ENCODE assay signal across 2 cellular contexts in the genomic region with DNA sequence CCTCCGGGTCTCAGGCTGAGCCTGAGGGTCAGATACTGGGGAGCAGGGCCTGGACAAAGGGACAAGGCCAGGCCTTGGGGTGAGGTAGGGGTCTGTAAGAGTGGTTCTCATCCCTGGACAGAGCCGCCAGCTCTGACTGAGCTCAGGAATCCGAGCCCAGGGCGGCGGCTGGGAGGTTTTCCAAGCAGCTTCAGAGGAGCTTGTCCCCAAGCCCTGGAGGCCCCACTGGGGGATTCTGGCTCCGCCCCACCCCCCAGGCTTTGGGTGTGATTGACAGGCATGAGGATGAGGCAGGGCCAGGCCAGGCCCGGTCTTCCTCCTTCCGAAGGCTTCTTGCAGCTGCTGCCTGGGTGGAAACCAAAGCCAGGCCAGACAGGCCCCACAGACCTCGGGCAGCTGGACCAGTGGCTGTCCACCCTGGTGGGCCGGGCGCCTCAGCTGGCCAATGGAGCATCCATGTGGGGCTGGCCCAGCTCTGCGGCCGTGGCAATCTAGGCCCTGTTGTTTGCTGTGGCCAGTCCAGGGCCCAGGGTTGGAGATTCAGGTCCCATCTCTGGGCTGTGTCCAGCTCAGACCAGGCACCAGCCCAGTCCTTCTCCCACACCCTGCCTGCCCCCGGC.
TF ChIP-seq lines count a peak whose summit lies in the region.

No MANE protein-coding gene starts in this region.

TF ChIP-seq in HEK293T, 16 proteins besides CTCF, POLR2A, EP300 and RAD21:
- TF ChIP-seq L3MBTL2 (conservative IDR thresholded peaks at IDR 0.05) (no peak), ARNT (IDR thresholded peaks at IDR 0.05) (no peak), ZNF384 (IDR thresholded peaks at IDR 0.05) (no peak), SP1 (IDR thresholded peaks at IDR 0.05) (no peak)
- TF ChIP-seq, protein P1, sequence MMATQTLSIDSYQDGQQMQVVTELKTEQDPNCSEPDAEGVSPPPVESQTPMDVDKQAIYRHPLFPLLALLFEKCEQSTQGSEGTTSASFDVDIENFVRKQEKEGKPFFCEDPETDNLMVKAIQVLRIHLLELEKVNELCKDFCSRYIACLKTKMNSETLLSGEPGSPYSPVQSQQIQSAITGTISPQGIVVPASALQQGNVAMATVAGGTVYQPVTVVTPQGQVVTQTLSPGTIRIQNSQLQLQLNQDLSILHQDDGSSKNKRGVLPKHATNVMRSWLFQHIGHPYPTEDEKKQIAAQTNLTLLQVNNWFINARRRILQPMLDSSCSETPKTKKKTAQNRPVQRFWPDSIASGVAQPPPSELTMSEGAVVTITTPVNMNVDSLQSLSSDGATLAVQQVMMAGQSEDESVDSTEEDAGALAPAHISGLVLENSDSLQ (IDR thresholded peaks at IDR 0.05), result peak; percentile 66

TF ChIP-seq in HepG2, 621 proteins besides CTCF, POLR2A, EP300 and RAD21:
- TF ChIP-seq FLYWCH1 (CRISPR knock-in tag; IDR thresholded peaks at IDR 0.05), result no peak
- TF ChIP-seq BCL6 (CRISPR knock-in tag; IDR thresholded peaks at IDR 0.05), result no peak
- TF ChIP-seq, protein P2, sequence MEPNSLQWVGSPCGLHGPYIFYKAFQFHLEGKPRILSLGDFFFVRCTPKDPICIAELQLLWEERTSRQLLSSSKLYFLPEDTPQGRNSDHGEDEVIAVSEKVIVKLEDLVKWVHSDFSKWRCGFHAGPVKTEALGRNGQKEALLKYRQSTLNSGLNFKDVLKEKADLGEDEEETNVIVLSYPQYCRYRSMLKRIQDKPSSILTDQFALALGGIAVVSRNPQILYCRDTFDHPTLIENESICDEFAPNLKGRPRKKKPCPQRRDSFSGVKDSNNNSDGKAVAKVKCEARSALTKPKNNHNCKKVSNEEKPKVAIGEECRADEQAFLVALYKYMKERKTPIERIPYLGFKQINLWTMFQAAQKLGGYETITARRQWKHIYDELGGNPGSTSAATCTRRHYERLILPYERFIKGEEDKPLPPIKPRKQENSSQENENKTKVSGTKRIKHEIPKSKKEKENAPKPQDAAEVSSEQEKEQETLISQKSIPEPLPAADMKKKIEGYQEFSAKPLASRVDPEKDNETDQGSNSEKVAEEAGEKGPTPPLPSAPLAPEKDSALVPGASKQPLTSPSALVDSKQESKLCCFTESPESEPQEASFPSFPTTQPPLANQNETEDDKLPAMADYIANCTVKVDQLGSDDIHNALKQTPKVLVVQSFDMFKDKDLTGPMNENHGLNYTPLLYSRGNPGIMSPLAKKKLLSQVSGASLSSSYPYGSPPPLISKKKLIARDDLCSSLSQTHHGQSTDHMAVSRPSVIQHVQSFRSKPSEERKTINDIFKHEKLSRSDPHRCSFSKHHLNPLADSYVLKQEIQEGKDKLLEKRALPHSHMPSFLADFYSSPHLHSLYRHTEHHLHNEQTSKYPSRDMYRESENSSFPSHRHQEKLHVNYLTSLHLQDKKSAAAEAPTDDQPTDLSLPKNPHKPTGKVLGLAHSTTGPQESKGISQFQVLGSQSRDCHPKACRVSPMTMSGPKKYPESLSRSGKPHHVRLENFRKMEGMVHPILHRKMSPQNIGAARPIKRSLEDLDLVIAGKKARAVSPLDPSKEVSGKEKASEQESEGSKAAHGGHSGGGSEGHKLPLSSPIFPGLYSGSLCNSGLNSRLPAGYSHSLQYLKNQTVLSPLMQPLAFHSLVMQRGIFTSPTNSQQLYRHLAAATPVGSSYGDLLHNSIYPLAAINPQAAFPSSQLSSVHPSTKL (CRISPR knock-in tag; IDR thresholded peaks at IDR 0.05), result no peak
- no peak for TF ChIP-seq SPEN (CRISPR knock-in tag; IDR thresholded peaks at IDR 0.05; ENCODE audit: low read depth)
- TF ChIP-seq FOXM1 (CRISPR knock-in tag; IDR thresholded peaks at IDR 0.05), result no peak
- TF ChIP-seq, protein P3, sequence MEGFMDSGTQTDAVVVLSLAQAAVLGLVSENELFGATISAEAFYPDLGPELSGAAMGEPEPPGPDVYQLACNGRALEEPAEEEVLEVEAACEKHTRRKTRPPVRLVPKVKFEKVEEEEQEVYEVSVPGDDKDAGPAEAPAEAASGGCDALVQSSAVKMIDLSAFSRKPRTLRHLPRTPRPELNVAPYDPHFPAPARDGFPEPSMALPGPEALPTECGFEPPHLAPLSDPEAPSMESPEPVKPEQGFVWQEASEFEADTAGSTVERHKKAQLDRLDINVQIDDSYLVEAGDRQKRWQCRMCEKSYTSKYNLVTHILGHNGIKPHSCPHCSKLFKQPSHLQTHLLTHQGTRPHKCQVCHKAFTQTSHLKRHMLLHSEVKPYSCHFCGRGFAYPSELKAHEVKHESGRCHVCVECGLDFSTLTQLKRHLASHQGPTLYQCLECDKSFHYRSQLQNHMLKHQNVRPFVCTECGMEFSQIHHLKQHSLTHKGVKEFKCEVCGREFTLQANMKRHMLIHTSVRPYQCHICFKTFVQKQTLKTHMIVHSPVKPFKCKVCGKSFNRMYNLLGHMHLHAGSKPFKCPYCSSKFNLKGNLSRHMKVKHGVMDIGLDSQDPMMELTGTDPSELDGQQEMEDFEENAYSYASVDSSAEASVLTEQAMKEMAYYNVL (CRISPR knock-in tag; IDR thresholded peaks at IDR 0.05; ENCODE audit: borderline replicate concordance), result 0 out of 2 replicates have a peak, but pooled peaks have one; percentile 32
- TF ChIP-seq ZNF33A (CRISPR knock-in tag; IDR thresholded peaks at IDR 0.05; ENCODE audit: borderline replicate concordance), result no peak
- TF ChIP-seq ZKSCAN8 (CRISPR knock-in tag; IDR thresholded peaks at IDR 0.05; ENCODE audit: borderline replicate concordance), result no peak
